Comparison of ENCODE assay signal across 8 cellular contexts in the genomic region with DNA sequence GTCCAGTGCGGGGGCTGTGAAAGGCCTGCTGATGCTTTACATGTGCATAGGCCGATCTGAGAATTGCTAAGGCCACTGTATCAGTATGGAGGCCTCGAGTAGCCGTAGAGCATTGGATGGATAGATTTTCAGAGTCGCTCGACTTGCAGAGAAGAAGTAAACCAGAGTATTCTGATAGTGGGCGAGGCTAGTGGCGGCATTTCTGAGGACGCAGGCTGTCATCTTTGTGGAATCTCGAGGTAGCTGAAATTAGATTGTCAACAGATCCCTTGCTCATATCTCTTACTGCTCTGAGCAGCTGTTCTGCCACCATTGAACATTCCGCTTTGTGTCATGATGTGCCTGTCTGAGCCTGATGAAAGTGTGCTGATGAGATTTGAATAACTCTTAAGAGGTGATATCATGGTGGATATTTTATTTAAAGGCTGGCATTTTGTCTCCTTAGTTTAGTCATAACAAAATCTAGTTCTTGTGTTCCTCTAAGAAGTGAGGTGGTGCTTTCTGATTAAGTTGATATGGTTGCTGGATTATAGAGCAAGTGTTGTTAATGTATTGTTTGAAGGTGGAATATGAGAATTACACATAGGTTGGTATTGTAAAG. TPM values are rescaled to one million over a fixed set of nuclear protein-coding genes. Genes with fewer than 3 reads are reported as not detected.
DNase-seq lines count a peak whose midpoint lies in the region; ATAC-seq and TF ChIP-seq lines count a peak whose summit lies in the region.

No MANE protein-coding gene starts in this region.

- no peaks in the 10 kb centered on the region for H3K9me3 Mint-ChIP-seq in dendritic cell treated with granulocyte-macrophage colony-stimulating factor and Interleukin-4, amounts not matched to agents 40 ng/mL and 50 ng/mL, for 4 days

- TF ChIP-seq CTCF in OCI-LY3 (IDR thresholded peaks at IDR 0.05; ENCODE audit: low read depth, low read length) (no peak), mucosa of descending colon (IDR thresholded peaks at IDR 0.05) (no peak)

- H3K9me3 ChIP-seq in OCI-LY3 (ENCODE audit: insufficient read depth, low read length) (no peaks in the 10 kb centered on the region), muscle layer of colon (ENCODE audit: low read length) (no peaks in the 10 kb centered on the region), mucosa of descending colon (no peaks in the 10 kb centered on the region)

- DNase-seq in NCI-H1417 (lab: John Stamatoyannopoulos, UW) (peak in 2 of 3 experiments; percentile 44 to 79), NCI-H1417 treated with DMSO at 0.1 percent for 48 hours (lab: John Stamatoyannopoulos, UW) (no peak), ureter (ENCODE audit: low spot score) (no peak), mucosa of descending colon (no peak)

- H3K4me1 ChIP-seq in OCI-LY3 (ENCODE audit: low read length) (peaks cover 22% of the 10 kb centered on the region), muscle layer of colon (ENCODE audit: insufficient read depth, low read length) (peaks cover 37% of the 10 kb centered on the region), mucosa of descending colon (ENCODE audit: low read depth) (peaks cover 14% of the 10 kb centered on the region)

- no peaks in the 10 kb centered on the region for H4K20me1 ChIP-seq in OCI-LY3 (ENCODE audit: insufficient read depth, low read length)

- peaks cover 19% of the 10 kb centered on the region for H3K36me3 Mint-ChIP-seq in dendritic cell treated with granulocyte-macrophage colony-stimulating factor and Interleukin-4, amounts not matched to agents 40 ng/mL and 50 ng/mL, for 4 days (ENCODE audit: low read depth)

- no peak for ATAC-seq in HG03342 (IDR thresholded peaks at IDR 0.05; ENCODE audit: unreplicated experiment)
- no peak for ATAC-seq in mucosa of descending colon

- H2AFZ ChIP-seq in OCI-LY3 (ENCODE audit: low read depth, low read length) = no peak overlapping the region

- H3K27me3 ChIP-seq in OCI-LY3 (ENCODE audit: low read depth, low read length) (no peaks in the 10 kb centered on the region), muscle layer of colon (ENCODE audit: control insufficient read depth in 1 of 2, insufficient read depth in 2 of 2, low read length in 2 of 2) (no peaks in the 10 kb centered on the region)

- H3K36me3 ChIP-seq in OCI-LY3 (replicated peaks; ENCODE audit: low read depth, low read length) (no peaks in the 10 kb centered on the region), muscle layer of colon (ENCODE audit: insufficient read depth, low read length) (no peaks in the 10 kb centered on the region), mucosa of descending colon (ENCODE audit: low read depth) (no peaks in the 10 kb centered on the region)

- H3K4me3 Mint-ChIP-seq in dendritic cell treated with granulocyte-macrophage colony-stimulating factor and Interleukin-4, amounts not matched to agents 40 ng/mL and 50 ng/mL, for 4 days = peak overlapping the region; percentile 86

- peak overlapping the region; percentile 98 for H3K4me2 ChIP-seq in OCI-LY3 (ENCODE audit: low read length)

- H3K9ac ChIP-seq in OCI-LY3 (ENCODE audit: low read length) (no peak overlapping the region), muscle layer of colon (ENCODE audit: low read length) (peak overlapping the region; percentile 99)

- peaks cover 6% of the 10 kb centered on the region; the same call in 1 of the 2 replicates for H3K79me2 ChIP-seq in OCI-LY3 (ENCODE audit: low read length)

- H3K4me3 ChIP-seq in OCI-LY3 (ENCODE audit: low read length) (no peak overlapping the region; the same call in 1 of the 2 replicates), muscle layer of colon (ENCODE audit: low read depth in 1 of 2, low read length in 2 of 2) (peak overlapping the region; percentile 3 to 98), mucosa of descending colon (no peak overlapping the region)

- H3K27me3 Mint-ChIP-seq in dendritic cell treated with granulocyte-macrophage colony-stimulating factor and Interleukin-4, amounts not matched to agents 40 ng/mL and 50 ng/mL, for 4 days = no peaks in the 10 kb centered on the region

- intact Hi-C loops in dendritic cell treated with granulocyte-macrophage colony-stimulating factor and Interleukin-4, amounts not matched to agents 40 ng/mL and 50 ng/mL, for 4 days (cut with micrococcal nuclease) = no loop called here
- intact Hi-C loops in mucosa of descending colon (cut with DNase I, micrococcal nuclease) = no loop called here

- H3K4me1 Mint-ChIP-seq in dendritic cell treated with granulocyte-macrophage colony-stimulating factor and Interleukin-4, amounts not matched to agents 40 ng/mL and 50 ng/mL, for 4 days (ENCODE audit: low read depth) = peaks cover 56% of the 10 kb centered on the region

- H3K27ac ChIP-seq in OCI-LY3 (ENCODE audit: low read length) = no peak overlapping the region
- peak overlapping the region; percentile 90 for H3K27ac ChIP-seq in muscle layer of colon (ENCODE audit: low read depth, low read length)

- peak overlapping the region; percentile 100 for H3K27ac Mint-ChIP-seq in dendritic cell treated with granulocyte-macrophage colony-stimulating factor and Interleukin-4, amounts not matched to agents 40 ng/mL and 50 ng/mL, for 4 days

RNA-seq across cellular contexts. Expression of a gene that starts 1.5 kb away (rescaled TPM):
- total RNA-seq in ureter = 37.2 TPM
- 10 to 100 TPM; 35.6 to 62.2 (median 48.0) TPM for total RNA-seq in mucosa of descending colon

Comparison
In these comparisons a context has a peak if more than half of its experiments do, and no peak if none do; other contexts are left out.
1. DNase-seq: peak in NCI-H1417 (2 of 3); none in NCI-H1417 treated with DMSO at 0.1 percent for 48 hours (single experiment), ureter (single experiment) and mucosa of descending colon (0 of 3).
2. H3K4me3 ChIP-seq: peak in muscle layer of colon (2 of 2); none in OCI-LY3 (single experiment) and mucosa of descending colon (single experiment).